Comparison of ENCODE assay signal across 7 cellular contexts in the genomic region with DNA sequence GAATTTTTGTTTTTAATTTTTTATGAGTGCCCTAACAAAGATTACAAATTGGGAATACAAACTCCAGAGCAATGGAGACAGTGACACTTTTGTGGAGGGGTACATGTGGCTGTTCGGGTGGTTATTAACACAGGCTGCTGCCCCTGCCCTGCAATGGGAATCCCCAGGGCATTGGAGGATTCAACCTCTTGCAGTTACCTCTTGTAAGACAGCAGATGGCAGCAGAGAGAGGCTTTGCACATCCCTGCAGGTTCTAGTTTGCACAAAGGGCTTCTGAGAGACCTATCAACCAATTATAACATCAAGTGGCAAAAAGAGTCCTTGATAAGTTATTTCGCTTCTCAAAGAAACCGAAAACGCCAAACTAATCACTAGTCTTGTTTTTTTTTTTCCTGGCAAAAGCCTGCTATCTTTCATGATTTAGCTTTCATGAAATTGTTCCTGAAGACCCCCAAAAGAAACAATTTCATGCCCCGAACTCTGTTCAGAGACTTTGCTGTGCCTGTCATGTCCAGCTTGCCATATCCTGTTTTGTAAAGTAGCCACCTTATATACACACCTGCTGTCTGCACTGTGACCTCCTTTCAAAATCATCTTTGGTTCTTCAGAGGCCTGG. TPM values are rescaled to one million over a fixed set of nuclear protein-coding genes. Genes with fewer than 3 reads are reported as not detected.
DNase-seq lines count a peak whose midpoint lies in the region; ATAC-seq, FAIRE-seq and TF ChIP-seq lines count a peak whose summit lies in the region.

No MANE protein-coding gene starts in this region.

- H3F3A ChIP-seq in GM23338 (replicated peaks; ENCODE audit: low read depth): no peaks in the 10 kb centered on the region

- H3K9me2 ChIP-seq in GM23338 (ENCODE audit: insufficient read depth): no peaks in the 10 kb centered on the region

- H3K36me3 ChIP-seq in GM06990 (ENCODE audit: control insufficient read depth, insufficient read depth, low read length) (no peaks in the 10 kb centered on the region), GM23338 (ENCODE audit: insufficient read depth) (no peaks in the 10 kb centered on the region), SJCRH30 (no peaks in the 10 kb centered on the region), K562 (ENCODE audit: control insufficient read depth, insufficient read depth, low read length) (no peaks in the 10 kb centered on the region)

- no peaks in the 10 kb centered on the region; the same call in 2 of the 3 replicates for H3K9me3 Mint-ChIP-seq in GM23338

- no peaks in the 10 kb centered on the region for H3K4me1 ChIP-seq in GM23338 (ENCODE audit: insufficient read depth)
- no peaks in the 10 kb centered on the region; the same call in 1 of the 2 replicates for H3K4me1 ChIP-seq in SJCRH30
- no peaks in the 10 kb centered on the region for H3K4me1 ChIP-seq in K562 (replicated peaks in 1 of 2; ENCODE audit: control insufficient read depth in 2 of 2, insufficient read depth in 2 of 2, low read length in 2 of 2)

- no peak overlapping the region for H3K4me3 Mint-ChIP-seq in GM23338

- no peak overlapping the region for H3K27ac Mint-ChIP-seq in GM23338

- POLR2A ChIA-PET in K562 (lab: Yijun Ruan, JAX): no interaction called here

- no peaks in the 10 kb centered on the region for H3K9me1 ChIP-seq in K562 (ENCODE audit: control insufficient read depth, insufficient read depth, low read length)

- H3K27ac ChIP-seq in GM23338 (ENCODE audit: low read depth) (no peak overlapping the region), SJCRH30 (no peak overlapping the region), K562 (ENCODE audit: extremely low read depth, low read depth, low read length) (no peak overlapping the region)

- BruUV-seq in K562 (replicated peaks; lab: Mats Ljungman, UMichigan): no TSS peak

- H3K9me3 ChIP-seq in SJCRH30 (replicated peaks) (no peaks in the 10 kb centered on the region), K562 (replicated peaks; ENCODE audit: control insufficient read depth, insufficient read depth, low read depth, low read length) (no peaks in the 10 kb centered on the region)

- peaks cover 2% of the 10 kb centered on the region; the same call in 1 of the 3 replicates for H3K4me1 Mint-ChIP-seq in GM23338

- intact Hi-C loops in K562 (cut with micrococcal nuclease): loop anchor here (5.0 kb wide), 1 partner anchor 305 kb away; no protein-coding TSS in a partner anchor

- 0 out of 2 replicates have a peak, but pooled peaks cover 3% of the 10 kb centered on the region for H4K20me1 ChIP-seq in GM23338 (replicated peaks; ENCODE audit: insufficient read depth)
- H4K20me1 ChIP-seq in K562 (replicated peaks; ENCODE audit: control insufficient read depth, insufficient read depth, low read length): no peaks in the 10 kb centered on the region

- peak; percentile 81 for TF ChIP-seq CTCF in GM06990 (IDR thresholded peaks at IDR 0.05; ENCODE audit: insufficient read depth, low read length, poor library complexity, severe bottlenecking)
- TF ChIP-seq CTCF in GM23338 (conservative IDR thresholded peaks at IDR 0.05; ENCODE audit: low read depth in 2 of 2): peak; percentile 77 to 85
- peak; percentile 58 to 74 (median 64) for TF ChIP-seq CTCF in K562 (IDR thresholded peaks at IDR 0.05 in 2 of 3, conservative IDR thresholded peaks at IDR 0.05 in 1 of 3; ENCODE audit: insufficient read depth in 2 of 3, low read depth in 1 of 3, low read length in 3 of 3)

- H2AFZ ChIP-seq in GM23338 (no peak overlapping the region), K562 (ENCODE audit: low read depth, low read length) (no peak overlapping the region)

- peak; percentile 39 to 65 for TF ChIP-seq RAD21 in K562 (CRISPR knock-in tag; conservative IDR thresholded peaks at IDR 0.05 in 1 of 2, IDR thresholded peaks at IDR 0.05 in 1 of 2)

- peak; percentile 75 for FAIRE-seq in K562 (lab: Jason Lieb, UNC)

- TF ChIP-seq POLR2A in K562 (conservative IDR thresholded peaks at IDR 0.05): no peak

- no peak for DNase-seq in GM06990 (ENCODE audit: extremely low read depth, insufficient read length)
- peak; percentile 79 for DNase-seq in GM23338 (ENCODE audit: low spot score)
- peak; percentile 61 for DNase-seq in MV-4-11 (lab: John Stamatoyannopoulos, UW)
- peak; percentile 57 to 86 for DNase-seq in SJCRH30
- DNase-seq in K562 (ENCODE audit: extremely low read depth in 1 of 4, low spot score in 3 of 4): peak; percentile 51 to 64 (median 58)
- DNase-seq in iPS DF 4.7 (ENCODE audit: extremely low read depth, low spot score): peak; percentile 49
- DNase-seq in smooth muscle cell of the brain vasculature (ENCODE audit: low read depth, low spot score): peak; percentile 32

- 0% methylated on average over 2 of the region's 5 CpGs for WGBS in K562 (ENCODE audit: insufficient coverage, low coverage, missing lambda C conversion rate)

- H3K79me2 ChIP-seq in GM23338 (replicated peaks; ENCODE audit: insufficient read depth): no peaks in the 10 kb centered on the region
- H3K79me2 ChIP-seq in K562 (ENCODE audit: control insufficient read depth, insufficient read depth, low read length): no peaks in the 10 kb centered on the region

- H3K4me3 ChIP-seq in GM06990 (replicated peaks; ENCODE audit: low read depth, low read length) (no peak overlapping the region), GM23338 (no peak overlapping the region), SJCRH30 (no peak overlapping the region), K562 (no peak overlapping the region)

- no peaks in the 10 kb centered on the region for H3K36me3 Mint-ChIP-seq in GM23338 (ENCODE audit: low read depth)

- in situ Hi-C loops in K562 (cut with MboI): no loop called here

- TF ChIP-seq EP300 in K562 (IDR thresholded peaks at IDR 0.05; ENCODE audit: low read length): no peak

- peak; percentile 85 for ATAC-seq in GM23338
- peak; percentile 88 for ATAC-seq in K562

- H3K27me3 ChIP-seq in GM06990 (replicated peaks; ENCODE audit: control insufficient read depth, insufficient read depth, low read length) (no peaks in the 10 kb centered on the region), GM23338 (ENCODE audit: insufficient read depth) (peaks cover 16% of the 10 kb centered on the region), SJCRH30 (peaks cover 23% of the 10 kb centered on the region), K562 (ENCODE audit: control insufficient read depth in 2 of 2, insufficient read depth in 2 of 2, low read length in 2 of 2) (peaks cover 15 to 24% of the 10 kb centered on the region in 2 experiments; a peak in 4 of 5 replicates)

- H3K4me2 ChIP-seq in GM23338: no peak overlapping the region
- no peak overlapping the region for H3K4me2 ChIP-seq in K562 (ENCODE audit: insufficient read depth, low read length)

- no peak overlapping the region for H3K9ac ChIP-seq in K562 (ENCODE audit: insufficient read depth in 1 of 2, low read depth in 2 of 2, low read length in 2 of 2)

- H3K27me3 Mint-ChIP-seq in GM23338 (ENCODE audit: insufficient read depth, low read depth, poor library complexity): peaks cover 7% of the 10 kb centered on the region

- CTCF ChIA-PET in K562 (lab: Yijun Ruan, JAX; ENCODE audit: low intra/inter-chr PET ratio): interaction anchor here (0.6 to 0.9 kb wide), 2 partner anchors 93 to 1297 kb away, joined by 3 read pairs; no protein-coding TSS in a partner anchor

RNA-seq across cellular contexts. Expression of a gene that starts 10.4 kb away (rescaled TPM):
- not detected in 2 replicates for total RNA-seq in GM23338 (2014; rRNA removed; shearing (Covaris generic))
- not detected in 2 replicates for polyA plus RNA-seq in GM23338 (2016; fragmentation: Nextera tagmentation; extraction: Ambion mirVana)
- total RNA-seq in SJCRH30 (2014; rRNA removed; shearing (Covaris generic)): not detected in 2 replicates
- total RNA-seq in K562 (2011; cell fraction: chromatin; rRNA removed; ENCODE audit: low replicate concordance): not detected in 2 replicates
- total RNA-seq in K562 (2011; cell fraction: nucleolus; rRNA removed): not detected in 2 replicates
- total RNA-seq in K562 (2011; cell fraction: nucleoplasm; rRNA removed): not detected in 2 replicates
- not detected in 2 replicates for total RNA-seq in K562 (2014; rRNA removed)
- total RNA-seq in K562 (2014; rRNA removed; fragmentation: Illumina TruSeq; extraction: Trizol): not detected in 2 replicates
- not detected in 2 replicates for total RNA-seq in K562 (2015; rRNA removed; fragmentation: Illumina TruSeq; extraction: Trizol)
- total RNA-seq in K562 (2021): 0.07 TPM in 1 of 2 replicates, not detected in the other
- polyA plus RNA-seq in K562 (2011; rRNA removed): not detected in 2 replicates
- polyA plus RNA-seq in K562 (2011; cell fraction: cytosol; rRNA removed): not detected in 2 replicates
- not detected in 2 replicates for polyA plus RNA-seq in K562 (2011; cell fraction: nucleus; rRNA removed)
- polyA plus RNA-seq in K562 (2012): not detected in 2 replicates
- polyA plus RNA-seq in K562 (2014; fragmentation: Illumina TruSeq; extraction: Trizol): not detected in 2 replicates
- polyA plus RNA-seq in K562 (2014; fragmentation: Nextera tagmentation; extraction: Ambion mirVana): not detected
- not detected in 2 replicates for polyA plus RNA-seq in K562 (2014; rRNA removed)
- not detected in 2 replicates for polyA minus RNA-seq in K562 (2011; rRNA and poly(A)+ RNA removed)
- not detected in 2 replicates for polyA minus RNA-seq in K562 (2011; cell fraction: cytosol; rRNA and poly(A)+ RNA removed)
- polyA minus RNA-seq in K562 (2011; cell fraction: nucleus; rRNA and poly(A)+ RNA removed): not detected in 2 replicates

RNA-seq across cellular contexts. Expression of a gene that starts 21.5 kb away (rescaled TPM):
- total RNA-seq in GM23338 (2014; rRNA removed; shearing (Covaris generic)): 0.17 and 1.2 TPM in 2 replicates
- 0.19 and 0.23 TPM in 2 replicates for polyA plus RNA-seq in GM23338 (2016; fragmentation: Nextera tagmentation; extraction: Ambion mirVana)
- total RNA-seq in SJCRH30 (2014; rRNA removed; shearing (Covaris generic)): not detected in 2 replicates
- total RNA-seq in K562 (2011; cell fraction: chromatin; rRNA removed; ENCODE audit: low replicate concordance): 0.07 TPM in 1 of 2 replicates, not detected in the other
- total RNA-seq in K562 (2011; cell fraction: nucleolus; rRNA removed): 0.13 and 0.17 TPM in 2 replicates
- 0.15 and 0.31 TPM in 2 replicates for total RNA-seq in K562 (2011; cell fraction: nucleoplasm; rRNA removed)
- total RNA-seq in K562 (2014; rRNA removed): not detected in 2 replicates
- 0.04 TPM in 1 of 2 replicates, not detected in the other for total RNA-seq in K562 (2014; rRNA removed; fragmentation: Illumina TruSeq; extraction: Trizol)
- 0.04 TPM in 1 of 2 replicates, not detected in the other for total RNA-seq in K562 (2015; rRNA removed; fragmentation: Illumina TruSeq; extraction: Trizol)
- total RNA-seq in K562 (2021): 0.02 and 0.04 TPM in 2 replicates
- 0.03 and 0.13 TPM in 2 replicates for polyA plus RNA-seq in K562 (2011; rRNA removed)
- polyA plus RNA-seq in K562 (2011; cell fraction: cytosol; rRNA removed): 0.01 and 0.18 TPM in 2 replicates
- polyA plus RNA-seq in K562 (2011; cell fraction: nucleus; rRNA removed): 0.07 TPM in 1 of 2 replicates, not detected in the other
- 0.12 TPM in 1 of 2 replicates, not detected in the other for polyA plus RNA-seq in K562 (2012)
- polyA plus RNA-seq in K562 (2014; fragmentation: Illumina TruSeq; extraction: Trizol): 0.03 TPM in 2 replicates
- polyA plus RNA-seq in K562 (2014; fragmentation: Nextera tagmentation; extraction: Ambion mirVana): not detected
- polyA plus RNA-seq in K562 (2014; rRNA removed): not detected in 2 replicates
- polyA minus RNA-seq in K562 (2011; rRNA and poly(A)+ RNA removed): 0.03 and 0.28 TPM in 2 replicates
- 0.38 TPM in 1 of 2 replicates, not detected in the other for polyA minus RNA-seq in K562 (2011; cell fraction: cytosol; rRNA and poly(A)+ RNA removed)
- polyA minus RNA-seq in K562 (2011; cell fraction: nucleus; rRNA and poly(A)+ RNA removed): 0.13 TPM in 1 of 2 replicates, not detected in the other

RNA-seq across cellular contexts. Expression of a gene that starts 49.8 kb away (rescaled TPM):
- not detected in 2 replicates for total RNA-seq in GM23338 (2014; rRNA removed; shearing (Covaris generic))
- polyA plus RNA-seq in GM23338 (2016; fragmentation: Nextera tagmentation; extraction: Ambion mirVana) (not detected in 2 replicates), K562 (2011; rRNA removed) (not detected in 2 replicates), K562 (2014; fragmentation: Illumina TruSeq; extraction: Trizol) (not detected in 2 replicates), K562 (2014; fragmentation: Nextera tagmentation; extraction: Ambion mirVana) (not detected), K562 (2014; rRNA removed) (not detected in 2 replicates)
- total RNA-seq in SJCRH30 (2014; rRNA removed; shearing (Covaris generic)): not detected in 2 replicates
- total RNA-seq in K562 (2011; cell fraction: chromatin; rRNA removed; ENCODE audit: low replicate concordance): not detected in 2 replicates
- not detected in 2 replicates for total RNA-seq in K562 (2011; cell fraction: nucleolus; rRNA removed)
- total RNA-seq in K562 (2011; cell fraction: nucleoplasm; rRNA removed): not detected in 2 replicates
- total RNA-seq in K562 (2014; rRNA removed) (not detected in 2 replicates), K562 (2014; rRNA removed; fragmentation: Illumina TruSeq; extraction: Trizol) (not detected in 2 replicates), K562 (2015; rRNA removed; fragmentation: Illumina TruSeq; extraction: Trizol) (not detected in 2 replicates), K562 (2021) (not detected in 2 replicates)
- polyA plus RNA-seq in K562 (2011; cell fraction: cytosol; rRNA removed): not detected in 2 replicates
- polyA plus RNA-seq in K562 (2011; cell fraction: nucleus; rRNA removed): not detected in 2 replicates
- polyA plus RNA-seq in K562 (2012): not detected in 2 replicates
- polyA minus RNA-seq in K562 (2011; rRNA and poly(A)+ RNA removed): not detected in 2 replicates
- polyA minus RNA-seq in K562 (2011; cell fraction: cytosol; rRNA and poly(A)+ RNA removed): not detected in 2 replicates
- not detected in 2 replicates for polyA minus RNA-seq in K562 (2011; cell fraction: nucleus; rRNA and poly(A)+ RNA removed)
